In genomic region chrX:154436597-154437397, GRCh38 we compare ENCODE assay signal across 8 cellular contexts. TPM values are rescaled to one million over a fixed set of nuclear protein-coding genes. Genes with fewer than 3 reads are reported as not detected.
A peak's percentile ranks its signal among the peaks of the same experiment; 100 is the strongest.
DNase-seq lines count a peak whose midpoint lies in the region; ATAC-seq, FAIRE-seq and TF ChIP-seq lines count a peak whose summit lies in the region.

Gene GDI1, plus strand, starts transcription at chrX:154437154. Its CDS starts 101 bp downstream, at chrX:154437255.

- H3K27ac ChIP-seq in VCaP (peak within 1 kb of the TSS; percentile 84), keratinocyte (ENCODE audit: control insufficient read depth, insufficient read depth, low read length) (no peak within 1 kb of the TSS)

- H3K4me3 ChIP-seq in keratinocyte (ENCODE audit: control insufficient read depth in 2 of 3, extremely low read depth in 1 of 3, insufficient read depth in 2 of 3, low read depth in 1 of 3, low read length in 3 of 3), result peak within 1 kb of the TSS; percentile 62 to 72 (median 65)

- DNase-seq in NCI-H2107 (lab: John Stamatoyannopoulos, UW) (peak; percentile 42), NCI-H2107 treated with DMSO at 0.1 percent for 48 hours (lab: John Stamatoyannopoulos, UW; ENCODE audit: unreplicated experiment) (no peak), M059J (ENCODE audit: low read depth) (peak; percentile 54), keratinocyte (ENCODE audit: low read depth, low spot score) (no peak)
- DNase-seq in central memory CD4-positive, alpha-beta T cell, result peak; percentile 57
- peak; percentile 68 for DNase-seq in stimulated activated CD4-positive, alpha-beta T cell treated with anti-CD3 and anti-CD28 coated beads, Interleukin-15, amount 100 ng/mL, for 24 hours

- H3K9ac ChIP-seq in keratinocyte (ENCODE audit: control insufficient read depth, extremely low read depth, insufficient read depth, low read length), result peak within 1 kb of the TSS; percentile 37

- TF ChIP-seq CTCF in VCaP (conservative IDR thresholded peaks at IDR 0.05) (no peak), keratinocyte (optimal IDR thresholded peaks at IDR 0.05 in 1 of 3, IDR thresholded peaks at IDR 0.05 in 1 of 3, conservative IDR thresholded peaks at IDR 0.05 in 1 of 3; ENCODE audit: extremely low read depth in 1 of 3, insufficient read depth in 2 of 3, low read length in 3 of 3) (no peak)

- peaks cover 4% of the 10 kb centered on the region for H3K9me3 ChIP-seq in keratinocyte (ENCODE audit: control insufficient read depth, low read depth, low read length)

- no peak for FAIRE-seq in keratinocyte (lab: Jason Lieb, UNC)

- peaks cover 5% of the 10 kb centered on the region for H4K20me1 ChIP-seq in keratinocyte (ENCODE audit: control insufficient read depth, extremely low read depth, insufficient read depth, low read length)

- peaks cover 6% of the 10 kb centered on the region for H3K4me1 ChIP-seq in keratinocyte (ENCODE audit: control insufficient read depth, extremely low read depth, insufficient read depth, low read length)

- no peaks in the 10 kb centered on the region for H3K27me3 ChIP-seq in keratinocyte (ENCODE audit: control insufficient read depth, extremely low read depth, insufficient read depth, low read length)

- dilution Hi-C loops in keratinocyte (cut with MboI; ENCODE audit: extremely low pct_ligation_motif_present, low sequenced_read_pairs), result no loop called here

- H2AFZ ChIP-seq in keratinocyte (ENCODE audit: control insufficient read depth, low read length), result no peak within 1 kb of the TSS

- peaks cover 22% of the 10 kb centered on the region for H3K79me2 ChIP-seq in keratinocyte (ENCODE audit: control insufficient read depth, insufficient read depth, low read length)

- H3K4me2 ChIP-seq in keratinocyte (ENCODE audit: control insufficient read depth, extremely low read depth, insufficient read depth, low read depth, low read length), result peak within 1 kb of the TSS; percentile 82

- no peak for ATAC-seq in GM21737 (IDR thresholded peaks at IDR 0.05; ENCODE audit: unreplicated experiment)

- peaks cover 5 to 7% of the 10 kb centered on the region in 2 experiments for H3K36me3 ChIP-seq in keratinocyte (ENCODE audit: control insufficient read depth in 2 of 2, extremely low read depth in 1 of 2, insufficient read depth in 2 of 2, low read length in 2 of 2)

- H3K9me1 ChIP-seq in keratinocyte (ENCODE audit: control insufficient read depth, extremely low read depth, insufficient read depth, low read length), result no peaks in the 10 kb centered on the region

RNA-seq across cellular contexts. Expression of gene GDI1, which starts in this region (rescaled TPM):
- 210 and 222 TPM in 2 replicates for total RNA-seq in M059J (2014; rRNA removed; shearing (Covaris generic))
- polyA plus RNA-seq in keratinocyte, result 61.8 to 96.4 TPM (median 75.3 TPM) in 3 replicates
- polyA plus RNA-seq in keratinocyte (2011; ENCODE audit: low read depth), result 121 TPM
- polyA plus RNA-seq in keratinocyte (2011; cell fraction: cytosol; rRNA removed), result 63.8 and 89.3 TPM in 2 replicates
- polyA plus RNA-seq in keratinocyte (2011; cell fraction: nucleus; rRNA removed), result 208 and 226 TPM in 2 replicates
- polyA plus RNA-seq in keratinocyte (2012; ENCODE audit: low replicate concordance), result 69.4 and 104 TPM in 2 replicates
- polyA minus RNA-seq in keratinocyte, result 58.3 to 118 TPM (median 73.8 TPM) in 3 replicates
- polyA minus RNA-seq in keratinocyte (2011; cell fraction: cytosol; rRNA and poly(A)+ RNA removed), result 62.0 TPM
- polyA minus RNA-seq in keratinocyte (2011; cell fraction: nucleus; rRNA and poly(A)+ RNA removed), result 40.1 and 44.4 TPM in 2 replicates

Comparison
In these comparisons a context has a peak if more than half of its experiments do, and no peak if none do; other contexts are left out.
1. DNase-seq: peak in NCI-H2107 (single experiment), M059J (single experiment), central memory CD4-positive, alpha-beta T cell (single experiment) and stimulated activated CD4-positive, alpha-beta T cell treated with anti-CD3 and anti-CD28 coated beads, Interleukin-15, amount 100 ng/mL, for 24 hours (single experiment); none in NCI-H2107 treated with DMSO at 0.1 percent for 48 hours (single experiment) and keratinocyte (single experiment).